8 cellular contexts compared by ENCODE assay signal in the genomic region with DNA sequence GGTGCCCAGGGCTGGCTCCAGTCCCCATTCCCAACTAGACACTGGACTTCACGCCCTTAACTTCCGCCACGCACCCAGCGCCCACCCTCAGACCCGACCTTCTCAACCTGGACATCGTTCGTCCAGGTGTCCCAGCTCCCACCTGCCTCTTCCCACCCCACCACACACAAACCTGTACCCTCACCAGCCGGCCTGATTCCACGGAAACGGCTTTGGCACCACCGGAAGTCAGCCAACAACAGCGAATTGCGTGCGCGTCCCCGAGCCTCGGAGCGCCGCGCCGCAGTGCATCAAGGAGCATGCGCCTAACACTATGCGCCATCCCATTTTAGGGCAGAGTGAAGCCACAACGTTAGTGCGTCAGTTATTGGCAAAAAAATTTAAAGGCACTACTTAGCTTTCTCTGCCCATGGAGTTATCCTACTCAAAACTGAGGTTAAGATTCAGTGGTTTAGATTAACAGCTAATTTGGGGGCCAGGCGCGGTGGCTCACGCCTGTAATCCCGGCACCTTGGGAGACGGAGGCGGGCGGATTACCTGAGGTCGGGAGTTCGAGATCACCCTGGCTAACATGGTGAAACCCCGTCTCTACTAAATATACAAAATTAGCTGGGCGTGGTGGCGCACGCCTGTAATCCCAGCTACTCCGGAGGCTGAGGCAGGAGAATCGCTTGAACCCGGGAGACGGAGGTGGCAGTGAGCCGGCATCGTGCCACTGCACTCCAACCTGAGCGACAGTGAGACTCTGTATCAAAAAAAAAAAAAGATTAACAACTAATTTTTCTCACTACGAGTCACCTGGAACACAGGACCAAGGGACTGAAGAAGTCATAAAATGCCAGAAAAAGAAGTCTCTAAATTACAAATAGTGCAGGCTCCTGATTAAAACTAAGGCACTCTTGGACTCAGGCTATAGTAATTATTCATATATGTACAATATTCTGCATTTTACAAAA. TPM values are rescaled to one million over a fixed set of nuclear protein-coding genes. Genes with fewer than 3 reads are reported as not detected.
DNase-seq lines count a peak whose midpoint lies in the region; ATAC-seq and TF ChIP-seq lines count a peak whose summit lies in the region.

A gene with protein sequence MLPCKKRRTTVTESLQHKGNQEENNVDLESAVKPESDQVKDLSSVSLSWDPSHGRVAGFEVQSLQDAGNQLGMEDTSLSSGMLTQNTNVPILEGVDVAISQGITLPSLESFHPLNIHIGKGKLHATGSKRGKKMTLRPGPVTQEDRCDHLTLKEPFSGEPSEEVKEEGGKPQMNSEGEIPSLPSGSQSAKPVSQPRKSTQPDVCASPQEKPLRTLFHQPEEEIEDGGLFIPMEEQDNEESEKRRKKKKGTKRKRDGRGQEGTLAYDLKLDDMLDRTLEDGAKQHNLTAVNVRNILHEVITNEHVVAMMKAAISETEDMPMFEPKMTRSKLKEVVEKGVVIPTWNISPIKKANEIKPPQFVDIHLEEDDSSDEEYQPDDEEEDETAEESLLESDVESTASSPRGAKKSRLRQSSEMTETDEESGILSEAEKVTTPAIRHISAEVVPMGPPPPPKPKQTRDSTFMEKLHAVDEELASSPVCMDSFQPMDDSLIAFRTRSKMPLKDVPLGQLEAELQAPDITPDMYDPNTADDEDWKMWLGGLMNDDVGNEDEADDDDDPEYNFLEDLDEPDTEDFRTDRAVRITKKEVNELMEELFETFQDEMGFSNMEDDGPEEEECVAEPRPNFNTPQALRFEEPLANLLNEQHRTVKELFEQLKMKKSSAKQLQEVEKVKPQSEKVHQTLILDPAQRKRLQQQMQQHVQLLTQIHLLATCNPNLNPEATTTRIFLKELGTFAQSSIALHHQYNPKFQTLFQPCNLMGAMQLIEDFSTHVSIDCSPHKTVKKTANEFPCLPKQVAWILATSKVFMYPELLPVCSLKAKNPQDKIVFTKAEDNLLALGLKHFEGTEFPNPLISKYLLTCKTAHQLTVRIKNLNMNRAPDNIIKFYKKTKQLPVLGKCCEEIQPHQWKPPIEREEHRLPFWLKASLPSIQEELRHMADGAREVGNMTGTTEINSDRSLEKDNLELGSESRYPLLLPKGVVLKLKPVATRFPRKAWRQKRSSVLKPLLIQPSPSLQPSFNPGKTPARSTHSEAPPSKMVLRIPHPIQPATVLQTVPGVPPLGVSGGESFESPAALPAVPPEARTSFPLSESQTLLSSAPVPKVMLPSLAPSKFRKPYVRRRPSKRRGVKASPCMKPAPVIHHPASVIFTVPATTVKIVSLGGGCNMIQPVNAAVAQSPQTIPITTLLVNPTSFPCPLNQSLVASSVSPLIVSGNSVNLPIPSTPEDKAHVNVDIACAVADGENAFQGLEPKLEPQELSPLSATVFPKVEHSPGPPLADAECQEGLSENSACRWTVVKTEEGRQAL (N-terminal part only) (minus strand): TSS at position 240 of the 956 bp plus-strand sequence. CDS start 3,434 bp downstream, outside the sequence.

- no peaks in the 10 kb centered on the region for H4K20me1 ChIP-seq in smooth muscle cell (ENCODE audit: low read depth)

- 26% methylated on average over 46 of the region's 46 CpGs for WGBS in smooth muscle cell (ENCODE audit: low lambda C conversion rate)

- H3K4me1 ChIP-seq in A673 (ENCODE audit: insufficient read depth, low read length, poor library complexity, severe bottlenecking) (peaks cover 11% of the 10 kb centered on the region), smooth muscle cell (ENCODE audit: low read depth) (peaks cover 7% of the 10 kb centered on the region)

- no TSS peak for BruUV-seq in A673 (replicated peaks; lab: Mats Ljungman, UMichigan)

- peak within 1 kb of the TSS; percentile 88 for H2AFZ ChIP-seq in smooth muscle cell (ENCODE audit: low read depth)

- H3K9me3 ChIP-seq in A673 (ENCODE audit: low read depth, low read length, poor library complexity, severe bottlenecking) = no peaks in the 10 kb centered on the region
- no peaks in the 10 kb centered on the region for H3K9me3 ChIP-seq in smooth muscle cell (replicated peaks; ENCODE audit: low read depth)

- TF ChIP-seq CTCF in A673 (conservative IDR thresholded peaks at IDR 0.05; ENCODE audit: low read depth, low read length) (no peak), smooth muscle cell (IDR thresholded peaks at IDR 0.05; ENCODE audit: borderline replicate concordance, insufficient read depth, poor library complexity, severe bottlenecking) (no peak)

- peak within 1 kb of the TSS; percentile 99 for H3K4me2 ChIP-seq in smooth muscle cell

- peak within 1 kb of the TSS; percentile 91 for H3K9ac ChIP-seq in smooth muscle cell (ENCODE audit: low read depth)

- H3F3A ChIP-seq in smooth muscle cell (ENCODE audit: low read depth) = peaks cover 5% of the 10 kb centered on the region

- CTCF ChIA-PET in A673 (lab: Charles Lee) = interaction anchor here (0.6 kb wide), 1 partner anchor 529 kb away, joined by 4 read pairs; no protein-coding TSS in a partner anchor

- peak within 1 kb of the TSS; percentile 57 for H3K4me3 ChIP-seq in A673 (ENCODE audit: low read depth, low read length, poor library complexity, severe bottlenecking)
- H3K4me3 ChIP-seq in smooth muscle cell = peak within 1 kb of the TSS; percentile 77

- intact Hi-C loops in A673 (cut with micrococcal nuclease; ENCODE audit: unreplicated experiment) = no loop called here

- peaks cover 45% of the 10 kb centered on the region for H3K79me2 ChIP-seq in smooth muscle cell (ENCODE audit: low read depth)

- ATAC-seq in GM18873 (IDR thresholded peaks at IDR 0.05; ENCODE audit: low FRiP score, unreplicated experiment) (peak; percentile 43), HG03196 (IDR thresholded peaks at IDR 0.05; ENCODE audit: unreplicated experiment) (peak; percentile 39)

- H3K27me3 ChIP-seq in A673 (replicated peaks; ENCODE audit: insufficient read depth, low read depth, low read length, poor library complexity) = no peaks in the 10 kb centered on the region
- H3K27me3 ChIP-seq in smooth muscle cell (ENCODE audit: low read depth) = peaks cover 6% of the 10 kb centered on the region

- peak; percentile 97 for DNase-seq in A673 (ENCODE audit: low spot score)
- peak; percentile 94 to 97 for DNase-seq in NCI-H446 (lab: John Stamatoyannopoulos, UW)
- peak; percentile 63 to 78 (median 75) for DNase-seq in activated CD4-positive, CD25-positive, alpha-beta regulatory T cell (lab: John Stamatoyannopoulos, UW)
- DNase-seq in caudate nucleus (lab: John Stamatoyannopoulos, UW) = peak in 60 of 61 donors; percentile 29 to 94 (median 84)
- DNase-seq in iPS-NIHi7 (ENCODE audit: extremely low spot score) = peak; percentile 97
- DNase-seq in smooth muscle cell (lab: John Stamatoyannopoulos, UW; ENCODE audit: unreplicated experiment) = peak; percentile 43

- H3K36me3 ChIP-seq in A673 (ENCODE audit: insufficient read depth, low read length, poor library complexity, severe bottlenecking) (peaks cover 29% of the 10 kb centered on the region), smooth muscle cell (ENCODE audit: low read depth) (no peaks in the 10 kb centered on the region)

- peak within 1 kb of the TSS; percentile 77 for H3K27ac ChIP-seq in A673 (ENCODE audit: low read depth, low read length, poor library complexity, severe bottlenecking)
- peak within 1 kb of the TSS; percentile 91 for H3K27ac ChIP-seq in caudate nucleus (ENCODE audit: low read depth, low read length)
- peak within 1 kb of the TSS; percentile 65 for H3K27ac ChIP-seq in smooth muscle cell (ENCODE audit: low read depth)

- POLR2A ChIA-PET in A673 (lab: Charles Lee; ENCODE audit: low non-redundant PET) = interaction anchor here (0.5 kb wide), 1 partner anchor 11 kb away, joined by 5 read pairs; no protein-coding TSS in a partner anchor

RNA-seq across cellular contexts. Expression of the gene that starts here (rescaled TPM):
- total RNA-seq in A673 (2021) (55.7 and 59.9 TPM in 2 replicates), smooth muscle cell (21.0 and 22.2 TPM in 2 replicates)
- 40.8 and 45.3 TPM in 2 replicates for polyA plus RNA-seq in smooth muscle cell

Comparison
In these comparisons a context has a peak if more than half of its experiments do, and no peak if none do; other contexts are left out.
1. Peak in every context shown above with its lines: DNase-seq, ATAC-seq, H3K4me3 ChIP-seq and H3K27ac ChIP-seq.
2. DNase-seq: peak in every context shown above with its lines; median percentile 97 in A673; 97 in iPS-NIHi7; 96 in NCI-H446; 84 in caudate nucleus; 75 in activated CD4-positive, CD25-positive, alpha-beta regulatory T cell; 43 in smooth muscle cell.